Comparison of ENCODE assay signal across 8 cellular contexts in genomic region chr5:84383816-84384603, GRCh38. TPM values are rescaled to one million over a fixed set of nuclear protein-coding genes. Genes with fewer than 3 reads are reported as not detected.
DNase-seq lines count a peak whose midpoint lies in the region; ATAC-seq and TF ChIP-seq lines count a peak whose summit lies in the region.

No MANE protein-coding gene starts in this region.

- H3K27me3 Mint-ChIP-seq in progenitor cell of endocrine pancreas = peaks cover 54% of the 10 kb centered on the region

- H3K9ac ChIP-seq in adipocyte (ENCODE audit: low read length) = peak overlapping the region; percentile 75

- peak overlapping the region; percentile 84 for H3K4me3 Mint-ChIP-seq in progenitor cell of endocrine pancreas (ENCODE audit: low read depth)

- peaks cover 16% of the 10 kb centered on the region for H3K4me1 Mint-ChIP-seq in progenitor cell of endocrine pancreas (ENCODE audit: low read depth)

- peak overlapping the region; percentile 87 for H3K4me3 ChIP-seq in adipocyte (ENCODE audit: low read length)

- peak; percentile 35 for DNase-seq in HK-2 (ENCODE audit: unreplicated experiment)
- peak; percentile 77 for DNase-seq in adipocyte (ENCODE audit: low read depth)
- peak; percentile 23 for DNase-seq in left cardiac atrium
- peak; percentile 37 for DNase-seq in progenitor cell of endocrine pancreas (ENCODE audit: low spot score, unreplicated experiment)
- no peak for DNase-seq in HT-29 (ENCODE audit: low spot score)
- no peak for DNase-seq in activated CD8-positive, alpha-beta memory T cell treated with anti-CD3 and anti-CD28 coated beads for 24 hours

- H3K27ac Mint-ChIP-seq in progenitor cell of endocrine pancreas = peak overlapping the region; percentile 89

- H3K36me3 ChIP-seq in adipocyte (ENCODE audit: control insufficient read depth, insufficient read depth, low read length, severe bottlenecking) = no peaks in the 10 kb centered on the region

- no peaks in the 10 kb centered on the region for H3K9me3 ChIP-seq in adipocyte (ENCODE audit: control insufficient read depth, low read length)

- no peak for TF ChIP-seq CTCF in progenitor cell of endocrine pancreas (IDR thresholded peaks at IDR 0.05; ENCODE audit: unreplicated experiment)

- ATAC-seq in left cardiac atrium = peak; percentile 29 to 56
- no peak for ATAC-seq in activated CD4-positive, CD25-positive, alpha-beta regulatory T cell treated with anti-CD3 and anti-CD28 coated beads, Interleukin-2, amount 50 U/mL, for 24 hours
- no peak for ATAC-seq in GM19463 (IDR thresholded peaks at IDR 0.05; ENCODE audit: unreplicated experiment)

- H3K4me1 ChIP-seq in adipocyte (ENCODE audit: control insufficient read depth, insufficient read depth, low read length) = peaks cover 21% of the 10 kb centered on the region

- no peaks in the 10 kb centered on the region for H3K27me3 ChIP-seq in adipocyte (replicated peaks; ENCODE audit: control insufficient read depth, insufficient read depth, low read length)

- intact Hi-C loops in left cardiac atrium (cut with DNase I) = no loop called here

- H3K36me3 Mint-ChIP-seq in progenitor cell of endocrine pancreas (ENCODE audit: insufficient read depth) = no peaks in the 10 kb centered on the region

- H3K9me3 Mint-ChIP-seq in progenitor cell of endocrine pancreas (ENCODE audit: low read depth) = no peaks in the 10 kb centered on the region

RNA-seq across cellular contexts. Expression of gene EDIL3, which starts 0.7 kb away (rescaled TPM):
- total RNA-seq in left cardiac atrium (1 to 10 TPM; 3.1 to 7.5 TPM), progenitor cell of endocrine pancreas (4.8 and 5.6 TPM in 2 replicates)
- total RNA-seq in HT-29 (2014; rRNA removed; shearing (Covaris generic)) = not detected in 2 replicates

Comparison
In these comparisons a context has a peak if more than half of its experiments do, and no peak if none do; other contexts are left out.
1. DNase-seq: peak in HK-2 (single experiment), adipocyte (single experiment), left cardiac atrium (single experiment) and progenitor cell of endocrine pancreas (single experiment); none in HT-29 (single experiment) and activated CD8-positive, alpha-beta memory T cell treated with anti-CD3 and anti-CD28 coated beads for 24 hours (single experiment).
2. ATAC-seq: peak in left cardiac atrium (2 of 2); none in activated CD4-positive, CD25-positive, alpha-beta regulatory T cell treated with anti-CD3 and anti-CD28 coated beads, Interleukin-2, amount 50 U/mL, for 24 hours (0 of 2) and GM19463 (single experiment).